In the genomic region with DNA sequence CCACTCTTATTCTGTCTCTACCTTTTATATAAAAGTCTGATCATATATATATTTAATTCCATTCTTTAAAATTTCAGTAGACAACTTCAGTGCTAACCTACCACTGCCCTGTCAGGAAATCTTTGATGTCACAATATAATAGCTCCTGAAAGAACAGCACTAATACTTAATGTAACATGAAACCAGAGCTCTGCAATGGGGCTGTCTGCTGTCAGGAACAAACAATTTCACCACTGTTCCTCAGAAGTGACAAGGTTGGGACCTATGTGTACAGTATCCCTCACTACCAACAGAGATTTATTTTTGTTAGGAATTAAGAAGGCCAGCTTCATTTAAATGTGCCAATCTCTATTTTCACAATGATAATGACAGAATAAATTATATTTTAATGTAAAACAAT, we compare ENCODE assay signal across 2 cellular contexts.
TF ChIP-seq lines count a peak whose summit lies in the region.

No MANE protein-coding gene starts in this region.

TF ChIP-seq in HepG2, 621 proteins besides CTCF, POLR2A, EP300 and RAD21:
- TF ChIP-seq, protein P1, sequence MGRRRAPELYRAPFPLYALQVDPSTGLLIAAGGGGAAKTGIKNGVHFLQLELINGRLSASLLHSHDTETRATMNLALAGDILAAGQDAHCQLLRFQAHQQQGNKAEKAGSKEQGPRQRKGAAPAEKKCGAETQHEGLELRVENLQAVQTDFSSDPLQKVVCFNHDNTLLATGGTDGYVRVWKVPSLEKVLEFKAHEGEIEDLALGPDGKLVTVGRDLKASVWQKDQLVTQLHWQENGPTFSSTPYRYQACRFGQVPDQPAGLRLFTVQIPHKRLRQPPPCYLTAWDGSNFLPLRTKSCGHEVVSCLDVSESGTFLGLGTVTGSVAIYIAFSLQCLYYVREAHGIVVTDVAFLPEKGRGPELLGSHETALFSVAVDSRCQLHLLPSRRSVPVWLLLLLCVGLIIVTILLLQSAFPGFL (CRISPR knock-in tag; IDR thresholded peaks at IDR 0.05): no peak
- TF ChIP-seq ARHGAP35 (CRISPR knock-in tag; IDR thresholded peaks at IDR 0.05; ENCODE audit: borderline replicate concordance) (no peak), SRY (CRISPR knock-in tag; IDR thresholded peaks at IDR 0.05) (no peak), SIX4 (CRISPR knock-in tag; IDR thresholded peaks at IDR 0.05) (0 out of 2 replicates have a peak, but pooled peaks have one; percentile 25)
TF ChIP-seq in HepG2: peak in this region for 1.

TF ChIP-seq in K562, 482 proteins besides CTCF, POLR2A, EP300 and RAD21 (continued from another document):
- no peak for TF ChIP-seq TFAP4 (CRISPR knock-in tag; IDR thresholded peaks at IDR 0.05; ENCODE audit: borderline replicate concordance)
- TF ChIP-seq HIVEP1 (CRISPR knock-in tag; IDR thresholded peaks at IDR 0.05): no peak
- TF ChIP-seq GATA2 (CRISPR knock-in tag; IDR thresholded peaks at IDR 0.05): no peak
- no peak for TF ChIP-seq NCOR1 (IDR thresholded peaks at IDR 0.05)
- TF ChIP-seq NCOA4 (IDR thresholded peaks at IDR 0.05; ENCODE audit: partially characterized antibody): no peak
- no peak for TF ChIP-seq ZBTB8A (IDR thresholded peaks at IDR 0.05; ENCODE audit: partially characterized antibody)
- TF ChIP-seq CREB3L1 (IDR thresholded peaks at IDR 0.05; ENCODE audit: borderline replicate concordance, low read depth): no peak
